Comparison of ENCODE assay signal across 8 cellular contexts in genomic region chr17:47621293-47622178, GRCh38. TPM values are rescaled to one million over a fixed set of nuclear protein-coding genes. Genes with fewer than 3 reads are reported as not detected.
DNase-seq lines count a peak whose midpoint lies in the region; ATAC-seq and TF ChIP-seq lines count a peak whose summit lies in the region.

No MANE protein-coding gene starts in this region.

- peak overlapping the region; percentile 71 for H3K4me2 ChIP-seq in osteoblast (ENCODE audit: insufficient read depth, low read length)

- H3K27me3 ChIP-seq in osteoblast (ENCODE audit: insufficient read depth, low read length): no peaks in the 10 kb centered on the region

- POLR2A ChIA-PET in RWPE1 (lab: Yijun Ruan, JAX; ENCODE audit: low non-redundant PET): no interaction called here
- POLR2A ChIA-PET in GM10248 (lab: Yijun Ruan, JAX): no interaction called here

- ATAC-seq in GM19023 (IDR thresholded peaks at IDR 0.05; ENCODE audit: unreplicated experiment): no peak

- H3K36me3 ChIP-seq in osteoblast (ENCODE audit: insufficient read depth, low read length): peaks cover 47% of the 10 kb centered on the region

- H4K20me1 ChIP-seq in osteoblast (ENCODE audit: insufficient read depth, low read length): no peaks in the 10 kb centered on the region

- peaks cover 29% of the 10 kb centered on the region for H3K4me1 ChIP-seq in osteoblast (ENCODE audit: insufficient read depth, low read length)

- TF ChIP-seq CTCF in RWPE1 (conservative IDR thresholded peaks at IDR 0.05; ENCODE audit: low read depth) (peak; percentile 39), osteoblast (IDR thresholded peaks at IDR 0.05; ENCODE audit: extremely low read depth, low read depth, low read length) (no peak), GM10248 (IDR thresholded peaks at IDR 0.05; ENCODE audit: control extremely low read depth, extremely low read depth, low read depth, missing control alignments) (no peak)

- H2AFZ ChIP-seq in osteoblast (ENCODE audit: low read length): no peak overlapping the region

- H3K27ac ChIP-seq in RWPE1 (peak overlapping the region; percentile 81), osteoblast (ENCODE audit: low read depth, low read length) (peak overlapping the region; percentile 73)

- no peaks in the 10 kb centered on the region for H3K9me3 ChIP-seq in osteoblast (ENCODE audit: low read depth, low read length)

- DNase-seq in G401 (ENCODE audit: low spot score): peak; percentile 64
- peak; percentile 92 for DNase-seq in RWPE1 (ENCODE audit: low spot score)
- DNase-seq in fibroblast of gingiva (ENCODE audit: low read depth): peak; percentile 79
- DNase-seq in osteoblast (ENCODE audit: insufficient read length, low spot score, missing footprints): peak; percentile 77
- DNase-seq in NCI-H2171 treated with DMSO at 0.1 percent for 48 hours (lab: John Stamatoyannopoulos, UW): no peak
- no peak for DNase-seq in GM10248 (ENCODE audit: extremely low spot score)
- DNase-seq in GF-D8 (lab: John Stamatoyannopoulos, UW): no peak

- H3K4me3 ChIP-seq in osteoblast (ENCODE audit: insufficient read depth, low read length): peak overlapping the region; percentile 14

- CTCF ChIA-PET in RWPE1 (lab: Yijun Ruan, JAX) (interaction anchor here (0.6 to 0.7 kb wide), 2 partner anchors 25 to 639 kb away, joined by 3 to 7 read pairs; no protein-coding TSS in a partner anchor), GM10248 (lab: Yijun Ruan, JAX) (no interaction called here)

- H3K79me2 ChIP-seq in osteoblast (ENCODE audit: insufficient read depth, low read length): no peaks in the 10 kb centered on the region

- in situ Hi-C loops in G401 (cut with HindIII; ENCODE audit: low sequenced_read_pairs): no loop called here

RNA-seq across cellular contexts. Expression of gene KPNB1, which starts 28.2 kb away (rescaled TPM):
- 200 and 386 TPM in 2 replicates for total RNA-seq in G401 (2014; rRNA removed; shearing (Covaris generic))
- total RNA-seq in osteoblast: 331 and 351 TPM in 2 replicates

Comparison
In these comparisons a context has a peak if more than half of its experiments do, and no peak if none do; other contexts are left out.
1. DNase-seq: peak in G401 (single experiment), RWPE1 (single experiment), fibroblast of gingiva (single experiment) and osteoblast (single experiment); none in NCI-H2171 treated with DMSO at 0.1 percent for 48 hours (single experiment), GM10248 (single experiment) and GF-D8 (single experiment).